ENCODE assay signal across 8 cellular contexts in the genomic region with DNA sequence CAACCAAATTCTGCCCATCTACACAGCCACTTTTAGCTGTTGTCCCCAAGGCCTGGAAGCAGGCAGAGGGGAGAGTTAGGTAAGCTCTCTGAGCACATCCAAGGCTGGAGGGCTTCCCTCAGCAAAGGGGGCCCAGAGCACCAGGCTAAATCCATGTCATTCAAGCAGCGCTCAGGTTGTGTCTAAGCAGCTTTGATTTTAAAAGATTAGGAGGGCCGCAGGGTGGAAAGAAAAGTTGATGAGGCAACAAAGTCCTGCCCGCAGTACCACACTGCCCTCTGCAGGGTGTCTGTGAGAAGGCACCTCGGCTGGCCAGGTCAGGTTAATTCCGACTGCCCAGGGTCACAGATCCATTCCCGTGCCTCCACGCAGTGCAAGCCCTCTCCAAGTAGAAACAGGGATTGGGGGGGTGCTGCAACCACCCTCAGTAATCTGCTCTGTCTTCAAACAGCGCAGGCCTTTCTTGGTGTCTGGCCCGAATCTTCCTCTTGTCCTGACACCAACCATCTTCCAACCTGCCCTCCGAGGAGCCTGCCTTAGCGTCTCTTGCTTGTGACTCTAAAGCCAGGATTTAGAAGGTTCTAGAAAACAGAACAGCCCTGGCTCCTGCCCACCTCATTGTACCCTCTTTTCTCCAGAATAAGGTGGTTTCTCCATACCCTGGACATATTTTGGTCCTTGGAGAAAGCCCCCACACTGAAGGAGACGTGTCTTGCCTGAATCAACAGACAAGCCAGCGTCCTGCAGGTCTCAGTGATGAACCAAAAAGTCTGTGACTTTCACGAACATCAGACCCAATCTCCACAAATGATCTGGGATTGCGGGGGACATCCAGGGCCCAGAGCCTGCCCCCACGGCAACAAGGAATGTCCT.
A peak's percentile ranks its signal among the peaks of the same experiment; 100 is the strongest.
DNase-seq lines count a peak whose midpoint lies in the region; ATAC-seq and TF ChIP-seq lines count a peak whose summit lies in the region.

No MANE protein-coding gene starts in this region.

- peak; percentile 63 for DNase-seq in D341Med (ENCODE audit: low spot score)
- peak; percentile 55 to 78 for DNase-seq in NCI-H524 (lab: John Stamatoyannopoulos, UW)
- peak; percentile 85 for DNase-seq in activated CD4-positive, alpha-beta T cell treated with anti-CD3 and anti-CD28 coated beads for 48 hours
- peak; percentile 78 for DNase-seq in choroid plexus epithelial cell (ENCODE audit: low read depth)
- DNase-seq in left lobe of liver (ENCODE audit: low spot score): peak; percentile 79
- DNase-seq in stimulated activated CD4-positive, alpha-beta T cell treated with anti-CD3 and anti-CD28 coated beads, Interleukin-2, amount 100 ng/mL, for 24 hours: peak; percentile 76 to 82

- H3K4me3 ChIP-seq in choroid plexus epithelial cell (ENCODE audit: low read depth, low read length): no peak overlapping the region

- ATAC-seq in HG02678 (IDR thresholded peaks at IDR 0.05; ENCODE audit: unreplicated experiment): peak; percentile 65
- ATAC-seq in left lobe of liver: peak; percentile 97
- no peak for ATAC-seq in GM18517 (IDR thresholded peaks at IDR 0.05; ENCODE audit: unreplicated experiment)

- TF ChIP-seq CTCF in choroid plexus epithelial cell (conservative IDR thresholded peaks at IDR 0.05; ENCODE audit: low read depth, low read length): peak; percentile 96
